Comparison of ENCODE assay signal across 8 cellular contexts in genomic region chr10:88986549-88987242, GRCh38. TPM values are rescaled to one million over a fixed set of nuclear protein-coding genes. Genes with fewer than 3 reads are reported as not detected.
DNase-seq lines count a peak whose midpoint lies in the region; ATAC-seq and TF ChIP-seq lines count a peak whose summit lies in the region.

No MANE protein-coding gene starts in this region.

- H3K36me3 Mint-ChIP-seq in activated CD4-positive, alpha-beta T cell treated with anti-CD3 and anti-CD28 coated beads for 36 hours (ENCODE audit: low read depth) = peaks cover 8% of the 10 kb centered on the region

- H3K27me3 ChIP-seq in neutrophil = no peaks in the 10 kb centered on the region

- H3K4me1 ChIP-seq in neutrophil (ENCODE audit: control insufficient read depth in 1 of 2, insufficient read depth in 1 of 2, low read depth in 1 of 2, low read length in 1 of 2) = peaks cover 42 to 45% of the 10 kb centered on the region in 2 experiments

- no peak for TF ChIP-seq CTCF in neutrophil (IDR thresholded peaks at IDR 0.05)

- peak overlapping the region; percentile 57 for H3K27ac ChIP-seq in neutrophil

- CTCF ChIA-PET in activated CD4-positive, alpha-beta T cell treated with anti-CD3 and anti-CD28 coated beads for 36 hours (lab: Charles Lee) = interaction anchor here (0.5 to 2.0 kb wide), 22 partner anchors 8 to 1483 kb away, joined by 3 to 10 read pairs (median 4); no protein-coding TSS in a partner anchor

- peaks cover 55% of the 10 kb centered on the region for H3K4me1 Mint-ChIP-seq in activated CD4-positive, alpha-beta T cell treated with anti-CD3 and anti-CD28 coated beads for 36 hours

- no peaks in the 10 kb centered on the region for H3K36me3 ChIP-seq in neutrophil

- peak; percentile 12 for DNase-seq in activated CD4-positive, alpha-beta T cell treated with anti-CD3 and anti-CD28 coated beads for 36 hours
- no peak for DNase-seq in activated CD4-positive, alpha-beta T cell treated with anti-CD3 and anti-CD28 coated beads, Interleukin-2, amount 50 U/mL, for 4 hours
- DNase-seq in NCI-H1694 treated with DMSO at 0.1 percent for 48 hours (lab: John Stamatoyannopoulos, UW) (peak; percentile 7), dermis blood vessel endothelial cell (peak; percentile 74), NCI-H524 treated with DMSO at 0.1 percent for 48 hours (lab: John Stamatoyannopoulos, UW) (no peak)
- DNase-seq in activated CD4-positive, CD25-positive, alpha-beta regulatory T cell (lab: John Stamatoyannopoulos, UW) = no peak
- no peak for DNase-seq in activated naive CD4-positive, alpha-beta T cell (lab: John Stamatoyannopoulos, UW)

- no peak overlapping the region for H3K4me3 Mint-ChIP-seq in activated CD4-positive, alpha-beta T cell treated with anti-CD3 and anti-CD28 coated beads for 36 hours

- peak overlapping the region; percentile 40 for H3K27ac Mint-ChIP-seq in activated CD4-positive, alpha-beta T cell treated with anti-CD3 and anti-CD28 coated beads for 36 hours

- POLR2A ChIA-PET in activated CD4-positive, alpha-beta T cell treated with anti-CD3 and anti-CD28 coated beads for 36 hours (lab: Charles Lee) = interaction anchor here (0.9 to 1.3 kb wide), 3 partner anchors 17 to 221 kb away, joined by 3 to 5 read pairs (median 3); no protein-coding TSS in a partner anchor

- H3K9me3 Mint-ChIP-seq in activated CD4-positive, alpha-beta T cell treated with anti-CD3 and anti-CD28 coated beads for 36 hours (ENCODE audit: low read depth) = peaks cover 7% of the 10 kb centered on the region

- no peak for ATAC-seq in activated CD4-positive, alpha-beta T cell treated with anti-CD3 and anti-CD28 coated beads for 36 hours

- H3K4me3 ChIP-seq in neutrophil (ENCODE audit: low read depth in 1 of 2, low read length in 1 of 2) = no peak overlapping the region

- H3K9me3 ChIP-seq in neutrophil = peaks cover 7% of the 10 kb centered on the region

- intact Hi-C loops in activated CD4-positive, alpha-beta T cell treated with anti-CD3 and anti-CD28 coated beads for 36 hours (cut with DNase I, micrococcal nuclease) = loop anchor here in 1 of 2 experiments (1.0 to 2.0 kb wide), 2 partner anchors 16 to 51 kb away; no protein-coding TSS in a partner anchor

- no peaks in the 10 kb centered on the region for H3K27me3 Mint-ChIP-seq in activated CD4-positive, alpha-beta T cell treated with anti-CD3 and anti-CD28 coated beads for 36 hours

RNA-seq across cellular contexts. Expression of gene FAS, which starts 3.9 kb away (rescaled TPM):
- 10 to 100 TPM; 34.1 to 34.9 TPM for total RNA-seq in activated CD4-positive, alpha-beta T cell treated with anti-CD3 and anti-CD28 coated beads for 36 hours
- total RNA-seq in dermis blood vessel endothelial cell = 16.5 and 19.2 TPM in 2 replicates

RNA-seq across cellular contexts. Expression of gene ACTA2, which starts 34.1 kb away (rescaled TPM):
- 10 to 100 TPM in 1 of 2 experiments, 1 to 10 TPM in 1; 8.5 to 10.2 TPM for total RNA-seq in activated CD4-positive, alpha-beta T cell treated with anti-CD3 and anti-CD28 coated beads for 36 hours
- 13.1 and 25.5 TPM in 2 replicates for total RNA-seq in dermis blood vessel endothelial cell

Comparison
In these comparisons a context has a peak if more than half of its experiments do, and no peak if none do; other contexts are left out.
1. DNase-seq: peak in activated CD4-positive, alpha-beta T cell treated with anti-CD3 and anti-CD28 coated beads for 36 hours (single experiment), NCI-H1694 treated with DMSO at 0.1 percent for 48 hours (single experiment) and dermis blood vessel endothelial cell (single experiment); none in activated CD4-positive, alpha-beta T cell treated with anti-CD3 and anti-CD28 coated beads, Interleukin-2, amount 50 U/mL, for 4 hours (0 of 2), activated CD4-positive, CD25-positive, alpha-beta regulatory T cell (0 of 4), activated naive CD4-positive, alpha-beta T cell (0 of 4) and NCI-H524 treated with DMSO at 0.1 percent for 48 hours (single experiment).